In the genomic region with DNA sequence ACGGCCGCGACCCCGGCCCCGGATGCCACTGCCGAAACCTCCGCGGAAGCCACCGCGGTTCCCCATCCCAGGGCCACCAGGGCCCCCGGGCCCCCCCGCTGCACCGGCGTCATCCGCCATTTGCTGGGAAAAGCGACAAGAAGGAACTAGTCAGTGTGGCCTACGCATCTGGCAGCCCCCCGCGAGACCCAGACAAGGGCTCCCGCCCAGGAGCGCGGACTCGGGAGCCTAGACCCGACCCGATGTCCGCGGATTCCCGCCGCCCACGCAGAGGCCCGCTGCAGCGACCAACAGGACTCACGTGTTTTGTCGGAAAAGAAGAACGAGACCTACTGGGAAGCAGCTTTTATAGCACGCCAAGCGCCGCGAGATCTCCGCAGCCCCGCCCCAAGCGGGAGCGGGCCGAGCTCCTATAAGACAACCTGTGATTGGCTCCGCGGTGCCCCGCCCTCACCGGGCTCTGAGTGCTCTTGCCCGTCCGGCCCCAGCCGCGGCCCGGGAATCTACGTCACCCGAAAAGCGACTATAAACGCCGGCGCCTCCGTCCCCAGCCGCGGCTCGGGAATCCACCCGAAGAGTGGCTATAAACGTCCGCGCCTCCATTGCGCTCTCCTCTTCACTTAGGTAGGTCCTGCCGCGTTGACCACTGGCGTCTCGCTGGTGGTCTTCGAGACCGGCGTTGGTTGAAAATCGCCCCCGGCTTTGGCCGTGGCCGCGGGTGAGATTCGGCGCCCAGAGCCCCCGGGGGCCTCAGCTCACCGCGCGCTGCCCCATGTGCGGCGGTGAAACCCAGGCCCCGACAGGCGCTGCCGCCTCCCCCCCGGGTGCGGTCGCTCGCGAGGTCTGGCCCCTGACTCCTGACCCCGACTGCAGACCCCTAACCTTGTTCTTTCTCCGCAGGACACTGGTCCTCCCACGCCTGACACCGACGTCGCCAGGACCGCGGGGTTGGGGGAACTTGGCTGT, we compare ENCODE assay signal across 8 cellular contexts.
DNase-seq lines count a peak whose midpoint lies in the region; ATAC-seq lines count a peak whose summit lies in the region.

A gene (minus strand): TSS at position 321 of the 966 bp plus-strand sequence. CDS start 201 bp downstream, at position 120.

- DNase-seq in AG08395 (ENCODE audit: low spot score) (peak; percentile 100), NCI-H345 treated with DMSO at 0.1 percent for 48 hours (lab: John Stamatoyannopoulos, UW; ENCODE audit: unreplicated experiment) (peak; percentile 95), inferior parietal cortex (ENCODE audit: extremely low spot score) (peak; percentile 98)
- peak; percentile 94 to 98 (median 97) for DNase-seq in activated CD4-positive, CD25-positive, alpha-beta regulatory T cell (lab: John Stamatoyannopoulos, UW)
- peak; percentile 98 for DNase-seq in central memory CD4-positive, alpha-beta T cell
- DNase-seq in stimulated activated CD4-positive, alpha-beta T cell treated with anti-CD3 and anti-CD28 coated beads, Interleukin-12 subunit alpha, Interleukin-12 subunit beta, amount 100 ng/mL, for 24 hours (ENCODE audit: low read depth in 2 of 2), result peak; percentile 94 to 96

- ATAC-seq in GM19023 (IDR thresholded peaks at IDR 0.05; ENCODE audit: unreplicated experiment) (peak; percentile 76), HG03280 (IDR thresholded peaks at IDR 0.05; ENCODE audit: unreplicated experiment) (peak; percentile 88)

Comparison
In these comparisons a context has a peak if more than half of its experiments do, and no peak if none do; other contexts are left out.
1. Peak in every context shown above with its lines: DNase-seq and ATAC-seq.